In the genomic region with DNA sequence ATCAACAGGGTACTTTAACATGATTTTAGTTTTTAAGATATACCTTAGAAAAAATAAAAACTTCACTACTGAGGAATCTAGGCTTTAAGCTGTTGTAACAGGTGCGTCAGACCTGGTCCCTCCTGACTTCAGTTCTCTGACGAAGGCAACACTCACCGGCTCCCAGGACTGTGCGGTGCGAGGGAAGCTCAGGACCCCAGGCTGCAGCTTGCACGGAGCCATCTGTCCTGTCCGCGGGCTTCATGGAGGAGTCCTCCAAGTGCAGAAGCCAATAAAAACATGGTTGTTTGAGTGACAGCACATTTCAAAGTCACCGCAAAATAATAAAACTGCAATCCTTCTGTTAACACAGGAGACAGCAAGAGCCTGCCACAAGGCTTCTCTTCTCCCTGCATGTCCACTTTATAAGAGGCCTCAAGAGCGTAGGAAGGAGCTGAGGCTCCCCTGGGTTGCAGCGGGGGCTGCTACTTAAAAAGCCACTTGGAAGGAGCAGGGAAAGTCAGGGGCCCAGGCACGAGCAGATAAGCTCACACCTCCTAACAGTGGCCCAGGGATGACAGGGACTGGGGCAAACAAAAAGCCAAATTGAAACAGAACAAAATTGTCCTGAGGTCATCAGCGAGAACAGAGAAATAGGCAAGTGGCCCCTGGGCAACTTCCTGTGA, we compare ENCODE assay signal across 19 cellular contexts. TPM values are rescaled to one million over a fixed set of nuclear protein-coding genes. Genes with fewer than 3 reads are reported as not detected.
A peak's percentile ranks its signal among the peaks of the same experiment; 100 is the strongest.
DNase-seq lines count a peak whose midpoint lies in the region; ATAC-seq and TF ChIP-seq lines count a peak whose summit lies in the region.
"Had no signal": no experiment of that assay in that cellular context is flagged by ENCODE, and none has a peak within 500 bp of the region (broad histone marks: within the 10 kb centered on the region; RNA-seq: fewer than 3 reads in every experiment).

No MANE protein-coding gene starts in this region.

- intact Hi-C loops in activated T-helper 2 cell treated with anti-CD3 and anti-CD28 coated beads, Interferon-gamma antibody, Interleukin-2, Interleukin-4, amounts not matched to agents 10 μg/mL and 5 μg/mL and 100 μg/mL, durations not matched to agents 14 hours and 24 hours and 36 hours (cut with micrococcal nuclease) = loop anchor here (5.0 kb wide), 1 partner anchor 643 kb away; no protein-coding TSS in a partner anchor

- in situ Hi-C loops in GM13976 (cut with MboI; ENCODE audit: low sequenced_read_pairs, unreplicated experiment) = no loop called here

- no peak for DNase-seq in activated naive CD4-positive, alpha-beta T cell treated with anti-CD3 and anti-CD28 coated beads, Interleukin-2, amount 10 ng/mL, durations not matched to agents 7 days and 5 days
- DNase-seq in activated naive CD4-positive, alpha-beta T cell (lab: John Stamatoyannopoulos, UW) = no peak
- DNase-seq in GM13976 (ENCODE audit: low spot score) = peak; percentile 6
- peak; percentile 68 for DNase-seq in osteocyte (ENCODE audit: extremely low spot score, unreplicated experiment)
- no peak for DNase-seq in activated T-helper 2 cell treated with anti-CD3 and anti-CD28 coated beads, Interferon-gamma antibody, Interleukin-2, Interleukin-4, amounts not matched to agents 10 μg/mL and 5 μg/mL and 100 μg/mL, durations not matched to agents 14 hours and 24 hours and 36 hours (ENCODE audit: low spot score)
- DNase-seq: Caco-2; CD4-positive, alpha-beta T cell; DMS153; GF-D8; NCI-H187; NCI-H2107; NCI-H345; NCI-H524 treated with DMSO at 0.1 percent for 48 hours; PC-3 had no signal

- ATAC-seq in HG03095 (IDR thresholded peaks at IDR 0.05; ENCODE audit: unreplicated experiment) (no peak), GM18909 (IDR thresholded peaks at IDR 0.05; ENCODE audit: poor library complexity, unreplicated experiment) (no peak)
- ATAC-seq: K562, PC-3 had no signal

- H3K27ac ChIP-seq in VCaP = peak overlapping the region; percentile 27; the same call in 1 of the 2 replicates

- CTCF ChIA-PET in activated naive CD4-positive, alpha-beta T cell treated with anti-CD3 and anti-CD28 coated beads, Interleukin-2, amount 10 ng/mL, durations not matched to agents 7 days and 5 days (lab: Charles Lee) = interaction anchor here (0.6 to 1.0 kb wide), 2 partner anchors 12 to 14 kb away, joined by 3 read pairs; no protein-coding TSS in a partner anchor

- no peaks in the 10 kb centered on the region for H3K27me3 Mint-ChIP-seq in activated naive CD4-positive, alpha-beta T cell treated with anti-CD3 and anti-CD28 coated beads, Interleukin-2, amount 10 ng/mL, durations not matched to agents 7 days and 5 days
- H3K27me3 Mint-ChIP-seq in osteocyte (ENCODE audit: unreplicated experiment) = no peaks in the 10 kb centered on the region
- no peaks in the 10 kb centered on the region for H3K27me3 Mint-ChIP-seq in activated T-helper 2 cell treated with anti-CD3 and anti-CD28 coated beads, Interferon-gamma antibody, Interleukin-2, Interleukin-4, amounts not matched to agents 10 μg/mL and 5 μg/mL and 100 μg/mL, durations not matched to agents 14 hours and 24 hours and 36 hours (ENCODE audit: low read depth)

- TF ChIP-seq CTCF in GM13976 (IDR thresholded peaks at IDR 0.05; ENCODE audit: borderline replicate concordance, control extremely low read depth, extremely low read depth, insufficient read depth, missing control alignments) (no peak), VCaP (conservative IDR thresholded peaks at IDR 0.05) (no peak), osteocyte (IDR thresholded peaks at IDR 0.05) (no peak)

- peaks cover 70% of the 10 kb centered on the region for H3K4me1 Mint-ChIP-seq in activated naive CD4-positive, alpha-beta T cell treated with anti-CD3 and anti-CD28 coated beads, Interleukin-2, amount 10 ng/mL, durations not matched to agents 7 days and 5 days
- H3K4me1 Mint-ChIP-seq in osteocyte (ENCODE audit: unreplicated experiment) = peaks cover 34% of the 10 kb centered on the region
- peaks cover 43% of the 10 kb centered on the region for H3K4me1 Mint-ChIP-seq in activated T-helper 2 cell treated with anti-CD3 and anti-CD28 coated beads, Interferon-gamma antibody, Interleukin-2, Interleukin-4, amounts not matched to agents 10 μg/mL and 5 μg/mL and 100 μg/mL, durations not matched to agents 14 hours and 24 hours and 36 hours (ENCODE audit: low read depth)

- H3K36me3 Mint-ChIP-seq in activated naive CD4-positive, alpha-beta T cell treated with anti-CD3 and anti-CD28 coated beads, Interleukin-2, amount 10 ng/mL, durations not matched to agents 7 days and 5 days = peaks cover 86% of the 10 kb centered on the region
- H3K36me3 Mint-ChIP-seq in osteocyte (ENCODE audit: unreplicated experiment) = peaks cover 3% of the 10 kb centered on the region
- peaks cover 88% of the 10 kb centered on the region for H3K36me3 Mint-ChIP-seq in activated T-helper 2 cell treated with anti-CD3 and anti-CD28 coated beads, Interferon-gamma antibody, Interleukin-2, Interleukin-4, amounts not matched to agents 10 μg/mL and 5 μg/mL and 100 μg/mL, durations not matched to agents 14 hours and 24 hours and 36 hours (ENCODE audit: low read depth)

- H3K27ac Mint-ChIP-seq in activated naive CD4-positive, alpha-beta T cell treated with anti-CD3 and anti-CD28 coated beads, Interleukin-2, amount 10 ng/mL, durations not matched to agents 7 days and 5 days = peak overlapping the region; percentile 79
- no peak overlapping the region for H3K27ac Mint-ChIP-seq in osteocyte (ENCODE audit: unreplicated experiment)
- no peak overlapping the region for H3K27ac Mint-ChIP-seq in activated T-helper 2 cell treated with anti-CD3 and anti-CD28 coated beads, Interferon-gamma antibody, Interleukin-2, Interleukin-4, amounts not matched to agents 10 μg/mL and 5 μg/mL and 100 μg/mL, durations not matched to agents 14 hours and 24 hours and 36 hours
- H3K27ac Mint-ChIP-seq: B cell; CD4-positive, alpha-beta T cell had no signal

- H3K9me3 Mint-ChIP-seq in activated naive CD4-positive, alpha-beta T cell treated with anti-CD3 and anti-CD28 coated beads, Interleukin-2, amount 10 ng/mL, durations not matched to agents 7 days and 5 days = no peaks in the 10 kb centered on the region
- H3K9me3 Mint-ChIP-seq in osteocyte (ENCODE audit: unreplicated experiment) = no peaks in the 10 kb centered on the region
- no peaks in the 10 kb centered on the region for H3K9me3 Mint-ChIP-seq in activated T-helper 2 cell treated with anti-CD3 and anti-CD28 coated beads, Interferon-gamma antibody, Interleukin-2, Interleukin-4, amounts not matched to agents 10 μg/mL and 5 μg/mL and 100 μg/mL, durations not matched to agents 14 hours and 24 hours and 36 hours
- H3K9me3 Mint-ChIP-seq: CD4-positive, alpha-beta T cell had no signal

- no peak overlapping the region for H3K4me3 Mint-ChIP-seq in activated naive CD4-positive, alpha-beta T cell treated with anti-CD3 and anti-CD28 coated beads, Interleukin-2, amount 10 ng/mL, durations not matched to agents 7 days and 5 days
- no peak overlapping the region for H3K4me3 Mint-ChIP-seq in osteocyte (ENCODE audit: unreplicated experiment)
- no peak overlapping the region for H3K4me3 Mint-ChIP-seq in activated T-helper 2 cell treated with anti-CD3 and anti-CD28 coated beads, Interferon-gamma antibody, Interleukin-2, Interleukin-4, amounts not matched to agents 10 μg/mL and 5 μg/mL and 100 μg/mL, durations not matched to agents 14 hours and 24 hours and 36 hours (ENCODE audit: low read depth)
- H3K4me3 Mint-ChIP-seq: B cell; CD4-positive, alpha-beta T cell had no signal

RNA-seq across cellular contexts. Expression of gene HJURP, which starts 4.6 kb away (rescaled TPM):
- 7.7 and 7.9 TPM in 2 replicates for total RNA-seq in osteocyte
- 50.5 and 52.4 TPM in 2 replicates for total RNA-seq in activated T-helper 2 cell treated with anti-CD3 and anti-CD28 coated beads, Interferon-gamma antibody, Interleukin-2, Interleukin-4, amounts not matched to agents 10 μg/mL and 5 μg/mL and 100 μg/mL, durations not matched to agents 14 hours and 24 hours and 36 hours

Comparison
In these comparisons a context has a peak if more than half of its experiments do, and no peak if none do; other contexts are left out.
1. DNase-seq: peak in GM13976 (single experiment) and osteocyte (single experiment); none in activated naive CD4-positive, alpha-beta T cell treated with anti-CD3 and anti-CD28 coated beads, Interleukin-2, amount 10 ng/mL, durations not matched to agents 7 days and 5 days (single experiment), activated naive CD4-positive, alpha-beta T cell (0 of 4) and activated T-helper 2 cell treated with anti-CD3 and anti-CD28 coated beads, Interferon-gamma antibody, Interleukin-2, Interleukin-4, amounts not matched to agents 10 μg/mL and 5 μg/mL and 100 μg/mL, durations not matched to agents 14 hours and 24 hours and 36 hours (single experiment).